In the genomic region with DNA sequence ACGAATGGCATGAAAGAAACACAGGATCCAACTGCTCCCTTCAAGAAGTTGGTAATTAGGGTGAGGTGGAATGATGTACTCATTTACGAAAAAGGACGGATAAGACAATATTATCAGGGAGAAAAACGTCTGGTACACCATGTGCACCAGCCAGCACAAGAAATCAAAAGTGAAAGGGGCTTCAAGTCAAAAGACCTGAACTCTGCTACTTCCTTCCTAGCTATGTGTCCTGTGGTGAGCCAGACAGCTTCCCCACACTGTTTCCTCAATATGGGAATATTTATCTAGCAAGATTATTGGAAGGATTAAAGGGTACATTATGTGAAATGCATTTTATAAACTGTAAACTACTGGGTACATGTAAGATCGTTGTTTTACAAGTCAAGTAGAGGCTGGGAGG, we compare ENCODE assay signal across 14 cellular contexts.
DNase-seq lines count a peak whose midpoint lies in the region; ATAC-seq lines count a peak whose summit lies in the region.
"Had no signal": no experiment of that assay in that cellular context is flagged by ENCODE, and none has a peak within 500 bp of the region (broad histone marks: within the 10 kb centered on the region; RNA-seq: fewer than 3 reads in every experiment).

No MANE protein-coding gene starts in this region.

- peaks cover 13% of the 10 kb centered on the region for H3K4me1 ChIP-seq in BLaER1
- H3K4me1 ChIP-seq: HAP-1 had no signal

- DNase-seq in COR-L47 (lab: John Stamatoyannopoulos, UW): no peak
- no peak for DNase-seq in stimulated activated CD4-positive, alpha-beta T cell treated with anti-CD3 and anti-CD28 coated beads, Interleukin-4, amount 100 ng/mL, for 4 hours
- DNase-seq in SIG-M5 (lab: John Stamatoyannopoulos, UW): no peak
- DNase-seq: cortex of kidney; DMS79; kidney; NCI-H1694 treated with DMSO at 0.1 percent for 48 hours; stimulated activated CD4-positive, alpha-beta T cell treated with anti-CD3 and anti-CD28 coated beads, Interleukin-4, amount 100 ng/mL, for 24 hours had no signal

- H3K9me3 Mint-ChIP-seq in dendritic cell treated with granulocyte-macrophage colony-stimulating factor and Interleukin-4, amounts not matched to agents 40 ng/mL and 50 ng/mL, for 4 days: no peaks in the 10 kb centered on the region

- no peaks in the 10 kb centered on the region for H4K20me1 ChIP-seq in BLaER1

- no peaks in the 10 kb centered on the region for H3K36me3 ChIP-seq in BLaER1
- H3K36me3 ChIP-seq: HAP-1 had no signal

- H3K27me3 Mint-ChIP-seq in dendritic cell treated with granulocyte-macrophage colony-stimulating factor and Interleukin-4, amounts not matched to agents 40 ng/mL and 50 ng/mL, for 4 days: no peaks in the 10 kb centered on the region

- ATAC-seq in GM18520 (IDR thresholded peaks at IDR 0.05; ENCODE audit: unreplicated experiment): peak; percentile 45
- peak; percentile 44 for ATAC-seq in HG03378 (IDR thresholded peaks at IDR 0.05; ENCODE audit: unreplicated experiment)
- no peak for ATAC-seq in HG02588 (IDR thresholded peaks at IDR 0.05; ENCODE audit: unreplicated experiment)

- H3K27ac ChIP-seq in BLaER1: no peak overlapping the region

- H3K9ac ChIP-seq in BLaER1: no peak overlapping the region

- intact Hi-C loops in dendritic cell treated with granulocyte-macrophage colony-stimulating factor and Interleukin-4, amounts not matched to agents 40 ng/mL and 50 ng/mL, for 4 days (cut with micrococcal nuclease): loop anchor here (5.0 kb wide), 1 partner anchor 33 kb away; no protein-coding TSS in a partner anchor

- peak overlapping the region; percentile 19 for H3K4me3 Mint-ChIP-seq in dendritic cell treated with granulocyte-macrophage colony-stimulating factor and Interleukin-4, amounts not matched to agents 40 ng/mL and 50 ng/mL, for 4 days

- no peaks in the 10 kb centered on the region for H3K27me3 ChIP-seq in BLaER1

- peak overlapping the region; percentile 28; the same call in 1 of the 2 replicates for H3K4me2 ChIP-seq in BLaER1

- H3K4me1 Mint-ChIP-seq in dendritic cell treated with granulocyte-macrophage colony-stimulating factor and Interleukin-4, amounts not matched to agents 40 ng/mL and 50 ng/mL, for 4 days (ENCODE audit: low read depth): peaks cover 80% of the 10 kb centered on the region

- H3K4me3 ChIP-seq in BLaER1: no peak overlapping the region
- H3K4me3 ChIP-seq: HAP-1 had no signal

- H3K27ac Mint-ChIP-seq in dendritic cell treated with granulocyte-macrophage colony-stimulating factor and Interleukin-4, amounts not matched to agents 40 ng/mL and 50 ng/mL, for 4 days: no peak overlapping the region

- peaks cover 9% of the 10 kb centered on the region for H3K9me3 ChIP-seq in BLaER1
- H3K9me3 ChIP-seq: HAP-1 had no signal

- H3K36me3 Mint-ChIP-seq in dendritic cell treated with granulocyte-macrophage colony-stimulating factor and Interleukin-4, amounts not matched to agents 40 ng/mL and 50 ng/mL, for 4 days (ENCODE audit: low read depth): no peaks in the 10 kb centered on the region
